In genomic region chr1:53127546-53127945, GRCh38 we compare ENCODE assay signal across 17 cellular contexts. TPM values are rescaled to one million over a fixed set of nuclear protein-coding genes. Genes with fewer than 3 reads are reported as not detected.
DNase-seq lines count a peak whose midpoint lies in the region; ATAC-seq and TF ChIP-seq lines count a peak whose summit lies in the region.
"Had no signal": no experiment of that assay in that cellular context is flagged by ENCODE, and none has a peak within 500 bp of the region (broad histone marks: within the 10 kb centered on the region; RNA-seq: fewer than 3 reads in every experiment).

No MANE protein-coding gene starts in this region.

- H3K36me3 ChIP-seq in CD8-positive, alpha-beta T cell (ENCODE audit: insufficient read depth, low read length) = no peaks in the 10 kb centered on the region
- H3K36me3 ChIP-seq in HEK293 (ENCODE audit: control insufficient read depth in 2 of 2, insufficient read depth in 1 of 2, low read length in 2 of 2) = no peaks in the 10 kb centered on the region
- H3K36me3 ChIP-seq in osteoblast (ENCODE audit: insufficient read depth, low read length) = no peaks in the 10 kb centered on the region
- H3K36me3 ChIP-seq: prostate gland had no signal

- no peaks in the 10 kb centered on the region for H3K9me3 ChIP-seq in CD8-positive, alpha-beta T cell (ENCODE audit: low read length)
- no peaks in the 10 kb centered on the region for H3K9me3 ChIP-seq in HEK293 (ENCODE audit: control insufficient read depth, insufficient read depth, low read depth, low read length)
- no peaks in the 10 kb centered on the region for H3K9me3 ChIP-seq in osteoblast (ENCODE audit: low read depth, low read length)
- H3K9me3 ChIP-seq: prostate gland had no signal

- H3K9me3 Mint-ChIP-seq in CD8-positive, alpha-beta T cell = no peaks in the 10 kb centered on the region
- H3K9me3 Mint-ChIP-seq in progenitor cell of endocrine pancreas (ENCODE audit: low read depth) = no peaks in the 10 kb centered on the region
- H3K9me3 Mint-ChIP-seq: stimulated activated naive CD8-positive, alpha-beta T cell treated with anti-CD3 and anti-CD28 coated beads, Interleukin-15, Interleukin-2, amounts not matched to agents 100 ng/mL and 50 ng/mL, for 24 hours had no signal

- no peak overlapping the region for H3K4me3 ChIP-seq in CD8-positive, alpha-beta T cell (ENCODE audit: low read depth, low read length)
- H3K4me3 ChIP-seq in HEK293 (ENCODE audit: low read depth, low read length) (no peak overlapping the region), choroid plexus epithelial cell (ENCODE audit: low read depth, low read length) (no peak overlapping the region), osteoblast (ENCODE audit: insufficient read depth, low read length) (no peak overlapping the region)
- H3K4me3 ChIP-seq: prostate gland had no signal

- H3K27me3 Mint-ChIP-seq in CD8-positive, alpha-beta T cell (ENCODE audit: low read depth) = no peaks in the 10 kb centered on the region
- H3K27me3 Mint-ChIP-seq in progenitor cell of endocrine pancreas = peaks cover 80% of the 10 kb centered on the region
- H3K27me3 Mint-ChIP-seq: activated naive CD8-positive, alpha-beta T cell; stimulated activated naive CD8-positive, alpha-beta T cell treated with anti-CD3 and anti-CD28 coated beads, Interleukin-15, Interleukin-2, amounts not matched to agents 100 ng/mL and 50 ng/mL, for 24 hours had no signal

- no peak overlapping the region for H3K4me2 ChIP-seq in osteoblast (ENCODE audit: insufficient read depth, low read length)

- H3K4me1 ChIP-seq in CD8-positive, alpha-beta T cell (ENCODE audit: insufficient read depth, low read length) = no peaks in the 10 kb centered on the region
- H3K4me1 ChIP-seq in HEK293 (ENCODE audit: control insufficient read depth, insufficient read depth, low read length) = no peaks in the 10 kb centered on the region
- H3K4me1 ChIP-seq in osteoblast (ENCODE audit: insufficient read depth, low read length) = peaks cover 19% of the 10 kb centered on the region
- H3K4me1 ChIP-seq: prostate gland had no signal

- no peaks in the 10 kb centered on the region for H3K36me3 Mint-ChIP-seq in CD8-positive, alpha-beta T cell
- peaks cover 2% of the 10 kb centered on the region for H3K36me3 Mint-ChIP-seq in progenitor cell of endocrine pancreas (ENCODE audit: insufficient read depth)
- H3K36me3 Mint-ChIP-seq: activated naive CD8-positive, alpha-beta T cell had no signal

- intact Hi-C loops in CD8-positive, alpha-beta T cell (cut with DNase I, micrococcal nuclease) = no loop called here

- CTCF ChIA-PET in CD8-positive, alpha-beta T cell (lab: Charles Lee) = no interaction called here
- CTCF ChIA-PET in HEK293 (lab: Yijun Ruan, JAX) = interaction anchor here (0.6 to 1.3 kb wide), 3 partner anchors 11 to 122 kb away, joined by 3 read pairs; no protein-coding TSS in a partner anchor

- no peaks in the 10 kb centered on the region for H3K79me2 ChIP-seq in osteoblast (ENCODE audit: insufficient read depth, low read length)

- H3K27ac Mint-ChIP-seq in CD8-positive, alpha-beta T cell = no peak overlapping the region
- no peak overlapping the region for H3K27ac Mint-ChIP-seq in progenitor cell of endocrine pancreas
- H3K27ac Mint-ChIP-seq: activated naive CD8-positive, alpha-beta T cell; B cell; stimulated activated naive CD8-positive, alpha-beta T cell treated with anti-CD3 and anti-CD28 coated beads, Interleukin-15, Interleukin-2, amounts not matched to agents 100 ng/mL and 50 ng/mL, for 24 hours had no signal

- H3K27me3 ChIP-seq in CD8-positive, alpha-beta T cell (ENCODE audit: insufficient read depth, low read length) = no peaks in the 10 kb centered on the region
- H3K27me3 ChIP-seq in osteoblast (ENCODE audit: insufficient read depth, low read length) = no peaks in the 10 kb centered on the region

- no peaks in the 10 kb centered on the region for H3K4me1 Mint-ChIP-seq in CD8-positive, alpha-beta T cell (ENCODE audit: low read depth)
- H3K4me1 Mint-ChIP-seq in progenitor cell of endocrine pancreas (ENCODE audit: low read depth) = no peaks in the 10 kb centered on the region
- H3K4me1 Mint-ChIP-seq: B cell had no signal

- TF ChIP-seq CTCF in CD8-positive, alpha-beta T cell (IDR thresholded peaks at IDR 0.05) = no peak
- TF ChIP-seq CTCF in HEK293 (tag by site-specific recombination; IDR thresholded peaks at IDR 0.05) = no peak
- TF ChIP-seq CTCF in choroid plexus epithelial cell (conservative IDR thresholded peaks at IDR 0.05; ENCODE audit: low read depth, low read length) = no peak
- no peak for TF ChIP-seq CTCF in osteoblast (IDR thresholded peaks at IDR 0.05; ENCODE audit: extremely low read depth, low read depth, low read length)
- no peak for TF ChIP-seq CTCF in progenitor cell of endocrine pancreas (IDR thresholded peaks at IDR 0.05; ENCODE audit: unreplicated experiment)

- H3K4me3 Mint-ChIP-seq in CD8-positive, alpha-beta T cell = no peak overlapping the region
- H3K4me3 Mint-ChIP-seq in progenitor cell of endocrine pancreas (ENCODE audit: low read depth) = no peak overlapping the region
- H3K4me3 Mint-ChIP-seq: activated naive CD8-positive, alpha-beta T cell; B cell; stimulated activated naive CD8-positive, alpha-beta T cell treated with anti-CD3 and anti-CD28 coated beads, Interleukin-15, Interleukin-2, amounts not matched to agents 100 ng/mL and 50 ng/mL, for 24 hours had no signal

- H4K20me1 ChIP-seq in osteoblast (ENCODE audit: insufficient read depth, low read length) = no peaks in the 10 kb centered on the region

- POLR2A ChIA-PET in CD8-positive, alpha-beta T cell (lab: Charles Lee) = no interaction called here
- POLR2A ChIA-PET in HEK293 (lab: Yijun Ruan, JAX) = no interaction called here

- peak; percentile 44 for ATAC-seq in CD8-positive, alpha-beta T cell
- no peak for ATAC-seq in HG03135 (IDR thresholded peaks at IDR 0.05; ENCODE audit: unreplicated experiment)
- ATAC-seq: left cardiac atrium had no signal

- H2AFZ ChIP-seq in osteoblast (ENCODE audit: low read length) = peak overlapping the region; percentile 57

- no peak overlapping the region for H3K27ac ChIP-seq in CD8-positive, alpha-beta T cell (ENCODE audit: low read depth, low read length)
- H3K27ac ChIP-seq in HEK293 (ENCODE audit: extremely low read depth, low read depth, low read length) (no peak overlapping the region), osteoblast (ENCODE audit: low read depth, low read length) (no peak overlapping the region)
- H3K27ac ChIP-seq: prostate gland had no signal

- DNase-seq in CD8-positive, alpha-beta T cell = peak in 1 of 7 experiments; percentile 17
- DNase-seq in choroid plexus epithelial cell (ENCODE audit: low read depth) = peak; percentile 50
- DNase-seq in osteoblast (ENCODE audit: insufficient read length, low spot score, missing footprints) = no peak
- no peak for DNase-seq in DMS79 (lab: John Stamatoyannopoulos, UW)
- DNase-seq in progenitor cell of endocrine pancreas (ENCODE audit: low spot score, unreplicated experiment) = no peak
- DNase-seq: effector memory CD4-positive, alpha-beta T cell; GOT3; hippocampal formation; left cardiac atrium; stimulated activated CD4-positive, alpha-beta T cell treated with anti-CD3 and anti-CD28 coated beads, Interleukin-12 subunit alpha, Interleukin-12 subunit beta, amount 100 ng/mL, for 4 hours had no signal

TF ChIP-seq in HEK293, 187 proteins besides CTCF, POLR2A, EP300 and RAD21:
- peak; percentile 94 for TF ChIP-seq ZIC2 (tag by site-specific recombination; IDR thresholded peaks at IDR 0.05)
- no peak for TF ChIP-seq ZNF76 (tag by site-specific recombination; IDR thresholded peaks at IDR 0.05; ENCODE audit: borderline replicate concordance, low read depth)

RNA-seq across cellular contexts. Expression of gene SLC1A7, which starts 14.9 kb away (rescaled TPM):
- total RNA-seq in CD8-positive, alpha-beta T cell = not detected
- total RNA-seq in osteoblast (under 0.01 and 0.36 TPM in 2 replicates), progenitor cell of endocrine pancreas (not detected in 2 replicates)
- total RNA-seq: B cell, MCF 10A had no signal
